27 cellular contexts compared by ENCODE assay signal in genomic region chr6:34576286-34576955, GRCh38.
DNase-seq lines count a peak whose midpoint lies in the region; ATAC-seq, FAIRE-seq and TF ChIP-seq lines count a peak whose summit lies in the region.
"Had no signal": no experiment of that assay in that cellular context is flagged by ENCODE, and none has a peak within 500 bp of the region (broad histone marks: within the 10 kb centered on the region; RNA-seq: fewer than 3 reads in every experiment).

No MANE protein-coding gene starts in this region.

- H3K36me3 ChIP-seq in HEK293 (ENCODE audit: control insufficient read depth in 2 of 2, insufficient read depth in 1 of 2, low read length in 2 of 2) = no peaks in the 10 kb centered on the region; a peak in 1 of 3 replicates
- H3K36me3 ChIP-seq: cardiac muscle cell, thoracic aorta had no signal

- H3K36me3 Mint-ChIP-seq in nephron progenitor cell (ENCODE audit: low read depth) = no peaks in the 10 kb centered on the region
- H3K36me3 Mint-ChIP-seq: immature natural killer cell, naive B cell had no signal

- no peak for FAIRE-seq in urothelium cell line (lab: Jason Lieb, UNC)
- FAIRE-seq: G401.6 had no signal

- no peak for TF ChIP-seq CTCF in HEK293 (tag by site-specific recombination; IDR thresholded peaks at IDR 0.05)
- TF ChIP-seq CTCF in choroid plexus epithelial cell (conservative IDR thresholded peaks at IDR 0.05; ENCODE audit: low read depth, low read length) = no peak
- no peak for TF ChIP-seq CTCF in nephron progenitor cell (IDR thresholded peaks at IDR 0.05)

- peaks cover 31% of the 10 kb centered on the region for H3K4me1 Mint-ChIP-seq in nephron progenitor cell
- H3K4me1 Mint-ChIP-seq: activated B cell treated with CpG ODN at 0.5 μM for 24 hours had no signal

- no peaks in the 10 kb centered on the region for H3K4me1 ChIP-seq in HEK293 (ENCODE audit: control insufficient read depth, insufficient read depth, low read length)

- no peak overlapping the region for H3K27ac ChIP-seq in HEK293 (ENCODE audit: extremely low read depth, low read depth, low read length)
- H3K27ac ChIP-seq: cardiac muscle cell, thoracic aorta had no signal

- POLR2A ChIA-PET in HEK293 (lab: Yijun Ruan, JAX) = no interaction called here

- H3K9me3 ChIP-seq in HEK293 (ENCODE audit: control insufficient read depth, insufficient read depth, low read depth, low read length) = no peaks in the 10 kb centered on the region
- H3K9me3 ChIP-seq: thoracic aorta had no signal

- no peak for ATAC-seq in HG03280 (IDR thresholded peaks at IDR 0.05; ENCODE audit: unreplicated experiment)
- ATAC-seq: left lobe of liver; stimulated activated naive CD8-positive, alpha-beta T cell treated with anti-CD3 and anti-CD28 coated beads, Interleukin-15, Interleukin-2, amounts not matched to agents 100 U/mL and 50 U/mL, for 24 hours had no signal

- H3K27me3 Mint-ChIP-seq in nephron progenitor cell (ENCODE audit: low read depth, poor library complexity) = no peaks in the 10 kb centered on the region
- H3K27me3 Mint-ChIP-seq: activated B cell treated with CpG ODN at 0.5 μM for 24 hours; CD4-positive, alpha-beta T cell; naive B cell had no signal

- H3K27ac Mint-ChIP-seq in nephron progenitor cell = peak overlapping the region; percentile 79
- H3K27ac Mint-ChIP-seq: activated B cell treated with CpG ODN at 0.5 μM for 24 hours; CD4-positive, alpha-beta T cell; dendritic cell treated with granulocyte-macrophage colony-stimulating factor and Interleukin-4, amounts not matched to agents 40 ng/mL and 50 ng/mL, for 4 days; immature natural killer cell had no signal

- CTCF ChIA-PET in HEK293 (lab: Yijun Ruan, JAX) = interaction anchor here (0.6 to 1.3 kb wide), 3 partner anchors 150 to 381 kb away, joined by 3 to 4 read pairs (median 3); no protein-coding TSS in a partner anchor

- DNase-seq in NCI-H69 (lab: John Stamatoyannopoulos, UW) (peak; percentile 23), choroid plexus epithelial cell (ENCODE audit: low read depth) (peak; percentile 34), nephron progenitor cell (no peak), urothelium cell line (ENCODE audit: low spot score) (no peak), NCI-H526 (lab: John Stamatoyannopoulos, UW) (no peak), DMS153 (lab: John Stamatoyannopoulos, UW) (no peak)
- DNase-seq: activated B cell treated with CpG ODN at 0.5 μM for 24 hours; activated CD8-positive, alpha-beta memory T cell treated with anti-CD3 and anti-CD28 coated beads, Interleukin-2, amount 50 U/mL, for 4 hours; activated naive CD4-positive, alpha-beta T cell treated with anti-CD3 and anti-CD28 coated beads, Interleukin-2, amount 50 U/mL, for 16 hours; CD4-positive, alpha-beta T cell; H7; hypothalamus; immature natural killer cell; KBM-7; naive B cell; NCI-H146; NCI-H2107; NCI-H446; stimulated activated naive CD8-positive, alpha-beta T cell treated with anti-CD3 and anti-CD28 coated beads, Interleukin-15, Interleukin-2, amounts not matched to agents 100 U/mL and 50 U/mL, for 24 hours; T1000 had no signal

- H3K4me3 ChIP-seq in HEK293 (ENCODE audit: low read depth, low read length) (no peak overlapping the region), choroid plexus epithelial cell (ENCODE audit: low read depth, low read length) (no peak overlapping the region)
- H3K4me3 ChIP-seq: cardiac muscle cell, thoracic aorta had no signal

- H3K4me3 Mint-ChIP-seq in nephron progenitor cell = no peak overlapping the region
- H3K4me3 Mint-ChIP-seq: activated B cell treated with CpG ODN at 0.5 μM for 24 hours; CD4-positive, alpha-beta T cell; dendritic cell treated with granulocyte-macrophage colony-stimulating factor and Interleukin-4, amounts not matched to agents 40 ng/mL and 50 ng/mL, for 4 days; immature natural killer cell had no signal

- no peaks in the 10 kb centered on the region for H3K9me3 Mint-ChIP-seq in nephron progenitor cell
- H3K9me3 Mint-ChIP-seq: activated B cell treated with CpG ODN at 0.5 μM for 24 hours; CD4-positive, alpha-beta T cell; dendritic cell treated with granulocyte-macrophage colony-stimulating factor and Interleukin-4, amounts not matched to agents 40 ng/mL and 50 ng/mL, for 4 days; immature natural killer cell; naive B cell had no signal

TF ChIP-seq in HEK293, 187 proteins besides CTCF, POLR2A, EP300 and RAD21:
- TF ChIP-seq ZNF146 (tag by site-specific recombination; IDR thresholded peaks at IDR 0.05) (no peak), ZNF692 (tag by site-specific recombination; IDR thresholded peaks at IDR 0.05) (0 out of 2 replicates have a peak, but pooled peaks have one; percentile 36)

Comparison
In these comparisons a context has a peak if more than half of its experiments do, and no peak if none do; other contexts are left out.
1. DNase-seq: peak in NCI-H69 (single experiment) and choroid plexus epithelial cell (single experiment); none in nephron progenitor cell (single experiment), urothelium cell line (single experiment), NCI-H526 (0 of 2) and DMS153 (single experiment).